Comparison of ENCODE assay signal across 8 cellular contexts in the genomic region with DNA sequence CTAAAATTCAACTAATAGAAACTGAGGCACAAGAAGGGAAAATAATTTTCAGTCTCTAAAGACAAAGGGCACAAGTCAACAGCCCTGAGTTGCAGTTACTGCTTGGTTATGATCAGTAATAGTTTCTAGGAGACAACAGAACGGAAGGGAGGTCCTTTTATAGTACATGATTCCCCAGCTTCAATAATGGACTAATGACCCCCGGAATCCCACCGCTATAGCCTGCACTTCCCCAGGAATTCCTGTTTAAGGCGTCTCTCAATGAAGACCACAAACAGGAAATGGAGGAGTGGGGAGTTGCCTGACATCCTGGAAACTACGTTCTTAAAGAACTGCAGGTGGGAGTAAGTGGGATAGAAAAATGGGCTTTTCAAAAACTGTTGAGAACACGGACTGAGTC.
DNase-seq lines count a peak whose midpoint lies in the region; ATAC-seq and TF ChIP-seq lines count a peak whose summit lies in the region.

No MANE protein-coding gene starts in this region.

- WGBS in mammary epithelial cell (ENCODE audit: low coverage, missing lambda C conversion rate), result 18% methylated on average over 6 of the region's 6 CpGs

- peak overlapping the region in 1 of 4 donors; percentile 0 for H3K4me3 Mint-ChIP-seq in CD4-positive, CD25-positive, alpha-beta regulatory T cell

- peak overlapping the region; percentile 61 for H3K4me2 ChIP-seq in mammary epithelial cell (ENCODE audit: insufficient read depth, low read depth, low read length)

- no peak for TF ChIP-seq CTCF in mammary epithelial cell (conservative IDR thresholded peaks at IDR 0.05 in 1 of 2, IDR thresholded peaks at IDR 0.05 in 1 of 2; ENCODE audit: extremely low read depth in 1 of 2, insufficient read depth in 1 of 2, low read depth in 1 of 2, low read length in 2 of 2)

- dilution Hi-C loops in mammary epithelial cell (cut with HindIII; ENCODE audit: low sequenced_read_pairs), result loop anchor here (10.0 kb wide), 1 partner anchor 133 kb away; the partner anchor contains the start of gene PCDHGA11

- peaks cover 71% of the 10 kb centered on the region for H3K36me3 ChIP-seq in CD4-positive, CD25-positive, alpha-beta regulatory T cell (ENCODE audit: control insufficient read depth, insufficient read depth, low read length)
- peaks cover 19% of the 10 kb centered on the region for H3K36me3 ChIP-seq in mammary epithelial cell (ENCODE audit: insufficient read depth, low read length)
- H3K36me3 ChIP-seq in muscle layer of duodenum (ENCODE audit: control insufficient read depth in 1 of 2, insufficient read depth in 2 of 2, low read length in 2 of 2), result peaks cover 6 to 7% of the 10 kb centered on the region in 2 donors

- H3K36me3 Mint-ChIP-seq in CD4-positive, CD25-positive, alpha-beta regulatory T cell, result peaks cover 37% of the 10 kb centered on the region

- H2AFZ ChIP-seq in mammary epithelial cell (ENCODE audit: low read depth, low read length), result peak overlapping the region; percentile 12

- ATAC-seq in CD4-positive, CD25-positive, alpha-beta regulatory T cell (ENCODE audit: low read depth in 2 of 2), result no peak
- ATAC-seq in HG03442 (IDR thresholded peaks at IDR 0.05; ENCODE audit: unreplicated experiment) (peak; percentile 11), HG02610 (IDR thresholded peaks at IDR 0.05; ENCODE audit: unreplicated experiment) (no peak)

- no peaks in the 10 kb centered on the region for H3K9me3 ChIP-seq in CD4-positive, CD25-positive, alpha-beta regulatory T cell (ENCODE audit: control insufficient read depth in 2 of 2, low read length in 2 of 2)
- H3K9me3 ChIP-seq in mammary epithelial cell (replicated peaks; ENCODE audit: insufficient read depth, low read length), result no peaks in the 10 kb centered on the region
- no peaks in the 10 kb centered on the region for H3K9me3 ChIP-seq in muscle layer of duodenum (ENCODE audit: control insufficient read depth in 1 of 2, low read length in 2 of 2)

- no peaks in the 10 kb centered on the region for H3K27me3 ChIP-seq in CD4-positive, CD25-positive, alpha-beta regulatory T cell (ENCODE audit: control insufficient read depth, insufficient read depth, low read length)
- no peaks in the 10 kb centered on the region for H3K27me3 ChIP-seq in mammary epithelial cell (ENCODE audit: insufficient read depth, low read length)
- no peaks in the 10 kb centered on the region for H3K27me3 ChIP-seq in muscle layer of duodenum (ENCODE audit: low read depth, low read length)

- peaks cover 38% of the 10 kb centered on the region for H3K79me2 ChIP-seq in mammary epithelial cell (ENCODE audit: insufficient read depth, low read length)

- H3K9me3 Mint-ChIP-seq in CD4-positive, CD25-positive, alpha-beta regulatory T cell, result no peaks in the 10 kb centered on the region

- H3K27ac ChIP-seq in CD4-positive, CD25-positive, alpha-beta regulatory T cell (ENCODE audit: insufficient read depth, low read length, poor library complexity, severe bottlenecking), result no peak overlapping the region
- peak overlapping the region; percentile 97 for H3K27ac ChIP-seq in mammary epithelial cell (ENCODE audit: insufficient read depth, low read depth, low read length)
- H3K27ac ChIP-seq in muscle layer of duodenum (ENCODE audit: low read length), result peak overlapping the region; percentile 94

- no peak overlapping the region for H3K4me3 ChIP-seq in CD4-positive, CD25-positive, alpha-beta regulatory T cell (ENCODE audit: low read depth, low read length)
- H3K4me3 ChIP-seq in mammary epithelial cell (replicated peaks in 1 of 3; ENCODE audit: insufficient read depth in 1 of 3, low read depth in 2 of 3, low read length in 3 of 3), result peak overlapping the region in 2 of 3 experiments; percentile 4
- peak overlapping the region in 1 of 2 donors; percentile 48 for H3K4me3 ChIP-seq in muscle layer of duodenum (ENCODE audit: low read depth in 1 of 2, low read length in 2 of 2)

- peaks cover 6% of the 10 kb centered on the region for H3K4me1 ChIP-seq in CD4-positive, CD25-positive, alpha-beta regulatory T cell (ENCODE audit: control insufficient read depth, insufficient read depth, low read length, poor library complexity, severe bottlenecking)
- H3K4me1 ChIP-seq in mammary epithelial cell (ENCODE audit: insufficient read depth, low read length) (peaks cover 31% of the 10 kb centered on the region), muscle layer of duodenum (ENCODE audit: control insufficient read depth in 1 of 2, insufficient read depth in 2 of 2, low read length in 2 of 2) (peaks cover 0 to 9% of the 10 kb centered on the region in 2 donors)

- CTCF ChIA-PET in mammary epithelial cell (lab: Charles Lee; ENCODE audit: low non-redundant PET), result interaction anchor here (0.8 to 1.3 kb wide), 6 partner anchors 9 to 145 kb away, joined by 3 to 9 read pairs (median 5); partner anchors contain the start of genes PCDHGA10, PCDHGA12 and PCDHGC3

- in situ Hi-C loops in mammary epithelial cell (cut with MboI; ENCODE audit: low sequenced_read_pairs in 2 of 2), result loop anchor here in 1 of 2 donors (25.0 kb wide), 1 partner anchor 346 kb away; the partner anchor contains the start of genes PCDHB12, PCDHB13 and PCDHB14

- DNase-seq in CD4-positive, CD25-positive, alpha-beta regulatory T cell, result no peak
- DNase-seq in mammary epithelial cell, result no peak
- no peak for DNase-seq in NCI-H446 (lab: John Stamatoyannopoulos, UW)
- DNase-seq in DMS153 (lab: John Stamatoyannopoulos, UW), result no peak
- no peak for DNase-seq in NCI-H748 treated with DMSO at 0.1 percent for 48 hours (lab: John Stamatoyannopoulos, UW)

- H3K27me3 Mint-ChIP-seq in CD4-positive, CD25-positive, alpha-beta regulatory T cell, result no peaks in the 10 kb centered on the region

- H3K9ac ChIP-seq in mammary epithelial cell (ENCODE audit: insufficient read depth, low read length), result peak overlapping the region; percentile 79

- peak overlapping the region; percentile 17 to 74 (median 59) for H3K27ac Mint-ChIP-seq in CD4-positive, CD25-positive, alpha-beta regulatory T cell

- no peaks in the 10 kb centered on the region for H4K20me1 ChIP-seq in mammary epithelial cell (ENCODE audit: insufficient read depth, low read length)

- intact Hi-C loops in mammary epithelial cell (cut with micrococcal nuclease), result loop anchor here (1.0 to 2.0 kb wide), 2 partner anchors 37 to 128 kb away; partner anchors contain the start of gene PCDHGA12

- BruUV-seq in mammary epithelial cell (replicated peaks; lab: Mats Ljungman, UMichigan), result no TSS peak

- peaks cover 23 to 54% (median 46%) of the 10 kb centered on the region in 4 donors for H3K4me1 Mint-ChIP-seq in CD4-positive, CD25-positive, alpha-beta regulatory T cell
